ENCODE assay signal across 24 cellular contexts in genomic region chr10:100869399-100869798, GRCh38.
"Had no signal": no experiment of that assay in that cellular context is flagged by ENCODE, and none has a peak within 500 bp of the region (broad histone marks: within the 10 kb centered on the region; RNA-seq: fewer than 3 reads in every experiment).

No MANE protein-coding gene starts in this region.

- H3K9me3 ChIP-seq: ovary, psoas muscle, right lobe of liver, sigmoid colon, stomach, thoracic aorta, tibial artery, transverse colon, upper lobe of right lung, uterus had no signal

- H3K27me3 ChIP-seq: ovary, right lobe of liver, uterus had no signal

- ATAC-seq: naive thymus-derived CD4-positive, alpha-beta T cell; natural killer cell; psoas muscle; right cardiac atrium; right lobe of liver; stimulated activated effector memory CD8-positive, alpha-beta T cell treated with anti-CD3 and anti-CD28 coated beads, Interleukin-12 subunit alpha, Interleukin-12 subunit beta, amount 100 ng/mL, for 72 hours; stimulated activated naive B cell treated with anti-CD40 and anti-IgM and Interleukin-4, amounts not matched to agents 10 μg/mL and 1 μg/mL and 100 μg/mL, for 72 hours; upper lobe of right lung had no signal

- H3K36me3 ChIP-seq: ovary, right lobe of liver, sigmoid colon, stomach, thoracic aorta, tibial artery, transverse colon, upper lobe of right lung, uterus had no signal

- H3K9ac ChIP-seq: parathyroid adenoma had no signal

- H3K4me3 ChIP-seq: ovary, psoas muscle, right lobe of liver, sigmoid colon, stomach, thoracic aorta, tibial artery, transverse colon, upper lobe of right lung, uterus had no signal

- DNase-seq: naive thymus-derived CD4-positive, alpha-beta T cell; natural killer cell; occipital lobe; ovary; posterior cingulate gyrus; psoas muscle; right cardiac atrium; right lobe of liver; sigmoid colon; small intestine; stimulated activated CD4-positive, alpha-beta T cell treated with anti-CD3 and anti-CD28 coated beads, Interleukin-15, amount 100 ng/mL, for 24 hours; stimulated activated CD4-positive, alpha-beta T cell treated with anti-CD3 and anti-CD28 coated beads, Interleukin-2, amount 100 ng/mL, for 24 hours; stimulated activated CD4-positive, alpha-beta T cell treated with anti-CD3 and anti-CD28 coated beads, Interleukin-2, amount 100 ng/mL, for 48 hours; stimulated activated CD4-positive, alpha-beta T cell treated with anti-CD3 and anti-CD28 coated beads, Interleukin-4, amount 100 ng/mL, for 24 hours; stimulated activated naive B cell treated with anti-CD40 and anti-IgM and Interleukin-4, amounts not matched to agents 10 μg/mL and 1 μg/mL and 100 μg/mL, for 72 hours; stimulated activated naive CD4-positive, alpha-beta T cell treated with Interleukin-2 at 50 U/mL for 16 hours; stomach; tibial artery; transverse colon; upper lobe of right lung; uterus had no signal

- H3K27ac ChIP-seq: ovary, parathyroid adenoma, psoas muscle, right lobe of liver, sigmoid colon, stomach, thoracic aorta, tibial artery, transverse colon, upper lobe of right lung, uterus had no signal

- H3K4me1 ChIP-seq: parathyroid adenoma, psoas muscle, right lobe of liver, sigmoid colon, transverse colon, upper lobe of right lung, uterus had no signal

- H2AFZ ChIP-seq: parathyroid adenoma had no signal
